In the genomic region with DNA sequence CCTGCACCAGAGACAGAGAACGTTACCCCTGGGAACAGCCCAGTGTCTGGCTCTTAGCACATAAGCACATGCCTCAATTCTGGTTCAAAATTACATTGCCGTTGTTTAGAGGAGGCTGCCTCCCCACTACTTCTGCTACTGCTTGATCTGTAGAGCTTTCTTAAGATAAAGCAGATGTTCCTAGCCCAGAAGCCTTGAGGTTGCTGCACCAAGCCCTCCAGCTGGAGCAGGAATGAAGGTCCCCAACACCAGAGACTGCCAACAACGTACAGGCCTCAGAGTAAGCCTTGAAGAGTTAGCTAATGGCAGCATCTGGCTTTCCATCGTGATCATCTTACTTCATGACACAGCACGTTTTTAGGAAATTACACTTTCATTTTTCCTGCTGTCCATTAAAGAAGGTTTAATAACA, we compare ENCODE assay signal across 17 cellular contexts.
"Had no signal": no experiment of that assay in that cellular context is flagged by ENCODE, and none has a peak within 500 bp of the region (broad histone marks: within the 10 kb centered on the region; RNA-seq: fewer than 3 reads in every experiment).

No MANE protein-coding gene starts in this region.

- H3K27me3 ChIP-seq: hepatocyte, right atrium auricular region, tibial artery, uterus had no signal

- H3K79me2 ChIP-seq: hepatocyte had no signal

- H3K9me3 ChIP-seq: mucosa of descending colon, prostate gland, right atrium auricular region, tibial artery, uterus had no signal

- H3K4me3 ChIP-seq: hepatocyte, mucosa of descending colon, prostate gland, right atrium auricular region, tibial artery, uterus had no signal

- H3K4me2 ChIP-seq: hepatocyte had no signal

- H2AFZ ChIP-seq: hepatocyte had no signal

- ATAC-seq: activated CD8-positive, alpha-beta memory T cell treated with anti-CD3 and anti-CD28 coated beads, Interleukin-2, amount 10 ng/mL, durations not matched to agents 7 days and 5 days; mucosa of descending colon had no signal

- DNase-seq: activated B cell treated with CpG ODN at 0.5 μM for 24 hours; activated CD4-positive, alpha-beta memory T cell treated with anti-CD3 and anti-CD28 coated beads, Interleukin-2, amount 10 ng/mL, durations not matched to agents 7 days and 5 days; activated CD4-positive, alpha-beta T cell treated with anti-CD3 and anti-CD28 coated beads for 48 hours; activated CD8-positive, alpha-beta memory T cell treated with anti-CD3 and anti-CD28 coated beads, Interleukin-2, amount 10 ng/mL, durations not matched to agents 7 days and 5 days; activated naive CD8-positive, alpha-beta T cell treated with anti-CD3 and anti-CD28 coated beads, Interleukin-2, amount 10 ng/mL, durations not matched to agents 7 days and 5 days; caudate nucleus; mucosa of descending colon; naive B cell; stimulated activated CD4-positive, alpha-beta T cell treated with anti-CD3 and anti-CD28 coated beads, Interleukin-2, amount 100 ng/mL, for 24 hours; stimulated activated naive CD4-positive, alpha-beta T cell treated with Interleukin-2 at 50 U/mL for 16 hours; substantia nigra; tibial artery; uterus had no signal

- H3K27ac ChIP-seq: epithelial cell of prostate, hepatocyte, prostate gland, right atrium auricular region, uterus had no signal

- H3K4me1 ChIP-seq: right atrium auricular region, uterus had no signal

- H3K36me3 ChIP-seq: prostate gland, right atrium auricular region, uterus had no signal
